In the genomic region with DNA sequence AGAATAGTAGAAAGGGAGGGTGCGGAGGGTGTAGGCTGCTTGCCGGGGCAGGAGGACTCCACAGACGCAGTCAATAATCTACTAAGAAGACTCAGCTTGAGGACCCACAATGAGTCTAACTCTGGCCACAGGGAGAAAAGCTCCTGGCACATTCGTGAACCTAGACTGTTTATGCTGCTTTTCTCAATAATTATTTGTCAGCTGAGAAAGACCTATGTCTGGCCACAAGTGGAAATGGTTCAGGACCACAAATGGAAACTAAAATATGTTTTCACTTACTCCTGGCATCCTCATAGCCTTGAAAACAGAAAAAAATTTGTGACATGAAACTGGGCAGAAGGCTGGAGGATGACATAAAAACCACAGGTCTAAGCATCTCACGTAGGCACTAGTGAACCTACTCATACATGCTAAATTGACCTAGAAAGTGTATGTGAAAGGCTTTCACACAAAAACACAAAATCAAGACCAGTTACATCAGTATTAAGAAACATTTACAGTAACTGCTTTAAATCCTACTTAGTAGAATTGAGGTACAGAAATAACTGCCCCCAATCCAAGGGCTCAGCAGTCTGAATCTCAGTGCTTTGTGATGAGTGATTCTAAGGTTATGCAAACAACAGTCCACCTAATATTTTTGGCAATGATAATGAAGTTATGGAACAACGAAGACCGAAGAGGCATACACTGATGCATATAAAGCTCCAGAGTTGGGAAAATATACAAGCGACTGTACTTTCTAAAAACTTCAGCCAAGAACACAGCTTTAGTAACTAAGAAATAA, we compare ENCODE assay signal across 8 cellular contexts.
DNase-seq lines count a peak whose midpoint lies in the region; ATAC-seq and TF ChIP-seq lines count a peak whose summit lies in the region.

No MANE protein-coding gene starts in this region.

- H3K27me3 Mint-ChIP-seq in activated T-cell treated with anti-CD3 and anti-CD28 coated beads, Interleukin-2, amount 50 U/mL, for 4 hours (ENCODE audit: low read depth) = no peaks in the 10 kb centered on the region
- H3K27me3 Mint-ChIP-seq in neural progenitor cell (ENCODE audit: insufficient read depth, low read depth) = no peaks in the 10 kb centered on the region

- no peak overlapping the region for H3K4me2 ChIP-seq in neural progenitor cell

- H3K4me3 Mint-ChIP-seq in activated T-cell treated with anti-CD3 and anti-CD28 coated beads, Interleukin-2, amount 50 U/mL, for 4 hours = peak overlapping the region; percentile 21
- H3K4me3 Mint-ChIP-seq in neural progenitor cell = no peak overlapping the region

- no peaks in the 10 kb centered on the region for H3K36me3 ChIP-seq in neural progenitor cell

- H4K20me1 ChIP-seq in neural progenitor cell (ENCODE audit: low read depth) = peaks cover 56% of the 10 kb centered on the region

- H3K27ac Mint-ChIP-seq in neural progenitor cell = peak overlapping the region; percentile 73

- H3K4me1 ChIP-seq in neural progenitor cell = peaks cover 33% of the 10 kb centered on the region

- H3K36me3 Mint-ChIP-seq in activated T-cell treated with anti-CD3 and anti-CD28 coated beads, Interleukin-2, amount 50 U/mL, for 4 hours (ENCODE audit: insufficient read depth) = peaks cover 5% of the 10 kb centered on the region
- H3K36me3 Mint-ChIP-seq in neural progenitor cell = peaks cover 2% of the 10 kb centered on the region

- no peak overlapping the region for H3K4me3 ChIP-seq in neural progenitor cell

- H3K79me2 ChIP-seq in neural progenitor cell (ENCODE audit: low read depth) = peaks cover 80% of the 10 kb centered on the region

- no peaks in the 10 kb centered on the region for H3K9me3 Mint-ChIP-seq in activated T-cell treated with anti-CD3 and anti-CD28 coated beads, Interleukin-2, amount 50 U/mL, for 4 hours
- H3K9me3 Mint-ChIP-seq in neural progenitor cell = no peaks in the 10 kb centered on the region

- peak; percentile 51 for ATAC-seq in GM18873 (IDR thresholded peaks at IDR 0.05; ENCODE audit: low FRiP score, unreplicated experiment)
- peak; percentile 51 for ATAC-seq in HG02852 (IDR thresholded peaks at IDR 0.05; ENCODE audit: unreplicated experiment)
- peak; percentile 74 to 78 for ATAC-seq in activated T-cell treated with anti-CD3 and anti-CD28 coated beads, Interleukin-2, amount 50 U/mL, for 4 hours

- H3K9me3 ChIP-seq in neural progenitor cell (ENCODE audit: low read depth) = no peaks in the 10 kb centered on the region

- H3F3A ChIP-seq in neural progenitor cell (ENCODE audit: low read depth) = no peaks in the 10 kb centered on the region

- H3K9ac ChIP-seq in neural progenitor cell = no peak overlapping the region

- DNase-seq in activated T-cell treated with anti-CD3 and anti-CD28 coated beads, Interleukin-2, amount 50 U/mL, for 4 hours = no peak
- DNase-seq in neural progenitor cell (ENCODE audit: low spot score) (no peak), GM19238 (ENCODE audit: insufficient read length, low spot score) (no peak), NCI-H2081 treated with DMSO at 0.1 percent for 48 hours (lab: John Stamatoyannopoulos, UW) (no peak), occipital lobe (lab: John Stamatoyannopoulos, UW) (no peak)
- DNase-seq in effector CD8-positive, alpha-beta T cell (lab: John Stamatoyannopoulos, UW) = no peak

- H3K27ac ChIP-seq in neural progenitor cell = peak overlapping the region; percentile 74

- H3K27me3 ChIP-seq in neural progenitor cell = no peaks in the 10 kb centered on the region

- H2AFZ ChIP-seq in neural progenitor cell (replicated peaks) = no peak overlapping the region

- TF ChIP-seq CTCF in neural progenitor cell (IDR thresholded peaks at IDR 0.05) = no peak

- peaks cover 44% of the 10 kb centered on the region for H3K4me1 Mint-ChIP-seq in activated T-cell treated with anti-CD3 and anti-CD28 coated beads, Interleukin-2, amount 50 U/mL, for 4 hours (ENCODE audit: low read depth)
- H3K4me1 Mint-ChIP-seq in neural progenitor cell = peaks cover 61% of the 10 kb centered on the region
